Comparison of ENCODE assay signal across 16 cellular contexts in genomic region chr9:114029311-114030170, GRCh38. TPM values are rescaled to one million over a fixed set of nuclear protein-coding genes. Genes with fewer than 3 reads are reported as not detected.
"Had no signal": no experiment of that assay in that cellular context is flagged by ENCODE, and none has a peak within 500 bp of the region (broad histone marks: within the 10 kb centered on the region; RNA-seq: fewer than 3 reads in every experiment).

No MANE protein-coding gene starts in this region.

- H3K27me3 ChIP-seq: testis, upper lobe of right lung had no signal

- H3K36me3 Mint-ChIP-seq: T-cell had no signal

- H3K4me1 ChIP-seq: testis, upper lobe of right lung had no signal

- H3K27ac Mint-ChIP-seq: activated naive CD8-positive, alpha-beta T cell treated with anti-CD3 and anti-CD28 coated beads for 36 hours; natural killer cell treated with Interleukin-12 subunit alpha and Interleukin-12 subunit beta and Interleukin-15 and Interleukin-18, amount 100 ng/mL, for 72 hours; T-cell had no signal

- H3K4me3 ChIP-seq: testis, upper lobe of right lung had no signal

- H3K27me3 Mint-ChIP-seq: activated naive CD8-positive, alpha-beta T cell treated with anti-CD3 and anti-CD28 coated beads for 36 hours; natural killer cell treated with Interleukin-12 subunit alpha and Interleukin-12 subunit beta and Interleukin-15 and Interleukin-18, amount 100 ng/mL, for 72 hours; stimulated activated naive CD8-positive, alpha-beta T cell treated with anti-CD3 and anti-CD28 coated beads, Interleukin-15, amount 100 ng/mL, for 72 hours had no signal

- H3K4me1 Mint-ChIP-seq: activated naive CD8-positive, alpha-beta T cell treated with anti-CD3 and anti-CD28 coated beads for 36 hours; stimulated activated naive CD8-positive, alpha-beta T cell treated with anti-CD3 and anti-CD28 coated beads, Interleukin-15, amount 100 ng/mL, for 72 hours had no signal

- H3K27ac ChIP-seq: testis, upper lobe of right lung had no signal

- ATAC-seq: T-cell, upper lobe of right lung had no signal

- H3K4me3 Mint-ChIP-seq: activated naive CD8-positive, alpha-beta T cell treated with anti-CD3 and anti-CD28 coated beads for 36 hours; natural killer cell treated with Interleukin-12 subunit alpha and Interleukin-12 subunit beta and Interleukin-15 and Interleukin-18, amount 100 ng/mL, for 72 hours; stimulated activated naive CD8-positive, alpha-beta T cell treated with anti-CD3 and anti-CD28 coated beads, Interleukin-15, amount 100 ng/mL, for 72 hours; T-cell had no signal

- H3K9me3 ChIP-seq: testis, upper lobe of right lung had no signal

- DNase-seq: activated CD4-positive, alpha-beta T cell treated with anti-CD3 and anti-CD28 coated beads for 4 hours; activated naive CD8-positive, alpha-beta T cell treated with anti-CD3 and anti-CD28 coated beads for 36 hours; activated T-cell treated with anti-CD3 and anti-CD28 coated beads, Interleukin-2, amount 50 U/mL, for 1 hour; effector CD4-positive, alpha-beta T cell; hippocampal formation; stimulated activated CD4-positive, alpha-beta T cell treated with anti-CD3 and anti-CD28 coated beads, Interleukin-15, amount 100 ng/mL, for 24 hours; stimulated activated CD4-positive, alpha-beta T cell treated with anti-CD3 and anti-CD28 coated beads, Interleukin-4, amount 100 ng/mL, for 4 hours; stimulated activated naive CD8-positive, alpha-beta T cell treated with anti-CD3 and anti-CD28 coated beads, Interleukin-15, amount 100 ng/mL, for 72 hours; T1000; testis; upper lobe of right lung had no signal

- H3K9me3 Mint-ChIP-seq: natural killer cell treated with Interleukin-12 subunit alpha and Interleukin-12 subunit beta and Interleukin-15 and Interleukin-18, amount 100 ng/mL, for 72 hours; T-cell had no signal

RNA-seq across cellular contexts. Expression of gene AMBP, which starts 48.6 kb away (rescaled TPM):
- total RNA-seq: activated naive CD8-positive, alpha-beta T cell treated with anti-CD3 and anti-CD28 coated beads for 36 hours; chondrocyte; epithelial cell of proximal tubule; natural killer cell treated with Interleukin-12 subunit alpha and Interleukin-12 subunit beta and Interleukin-15 and Interleukin-18, amount 100 ng/mL, for 72 hours; osteoblast had no signal
